ENCODE assay signal across 10 cellular contexts in the genomic region with DNA sequence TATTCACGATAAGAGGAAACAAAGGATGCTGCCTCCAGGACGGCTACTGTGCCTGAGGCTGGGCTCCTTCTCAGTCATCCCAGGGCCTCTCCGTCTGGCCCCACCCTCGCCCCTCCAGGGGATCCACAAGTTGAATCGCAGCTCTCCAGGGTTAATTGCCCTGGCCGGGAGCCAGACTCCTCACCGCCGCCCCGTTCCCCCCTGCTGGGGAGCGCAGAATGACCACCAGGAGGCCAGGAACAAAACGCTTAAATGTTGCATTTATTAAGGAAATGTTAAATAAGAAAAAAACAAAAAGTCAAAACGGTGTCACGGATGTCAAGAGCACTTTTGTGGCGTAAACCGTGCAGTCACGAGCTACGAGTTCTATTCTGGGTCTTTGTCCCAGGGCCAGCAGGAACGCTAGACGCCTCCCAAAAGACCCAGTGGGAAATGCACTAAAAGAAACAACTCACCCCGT. TPM values are rescaled to one million over a fixed set of nuclear protein-coding genes. Genes with fewer than 3 reads are reported as not detected.
DNase-seq lines count a peak whose midpoint lies in the region; FAIRE-seq and TF ChIP-seq lines count a peak whose summit lies in the region.
"Had no signal": no experiment of that assay in that cellular context is flagged by ENCODE, and none has a peak within 500 bp of the region (broad histone marks: within the 10 kb centered on the region; RNA-seq: fewer than 3 reads in every experiment).

No MANE protein-coding gene starts in this region.

- H3K27ac ChIP-seq in endodermal cell (ENCODE audit: low read depth, low read length): peak overlapping the region; percentile 66

- H3K4me1 ChIP-seq in endodermal cell (ENCODE audit: control insufficient read depth, insufficient read depth, low read length): no peaks in the 10 kb centered on the region

- H3K27ac Mint-ChIP-seq in endodermal cell: peak overlapping the region; percentile 95
- peak overlapping the region; percentile 77 for H3K27ac Mint-ChIP-seq in progenitor cell of endocrine pancreas

- TF ChIP-seq CTCF in GM13977 (IDR thresholded peaks at IDR 0.05; ENCODE audit: extremely low read depth, insufficient read depth, missing control alignments) (no peak), endodermal cell (conservative IDR thresholded peaks at IDR 0.05) (peak; percentile 76), progenitor cell of endocrine pancreas (IDR thresholded peaks at IDR 0.05; ENCODE audit: unreplicated experiment) (peak; percentile 60)

- H3K9ac ChIP-seq in endodermal cell (ENCODE audit: extremely low read depth, low read length, poor library complexity, severe bottlenecking): peak overlapping the region; percentile 83

- H3K36me3 Mint-ChIP-seq in endodermal cell (ENCODE audit: low read depth) (peaks cover 2% of the 10 kb centered on the region), progenitor cell of endocrine pancreas (ENCODE audit: insufficient read depth) (no peaks in the 10 kb centered on the region)

- H3K4me3 Mint-ChIP-seq in endodermal cell: peak overlapping the region; percentile 86
- H3K4me3 Mint-ChIP-seq in progenitor cell of endocrine pancreas (ENCODE audit: low read depth): peak overlapping the region; percentile 82

- H3K9me3 Mint-ChIP-seq in endodermal cell (no peaks in the 10 kb centered on the region), progenitor cell of endocrine pancreas (ENCODE audit: low read depth) (no peaks in the 10 kb centered on the region)

- in situ Hi-C loops in GM13977 (cut with MboI; ENCODE audit: low pct_unique_long_range_greater_than_20kb, low sequenced_read_pairs, unreplicated experiment): no loop called here

- H3K4me1 Mint-ChIP-seq in endodermal cell (peaks cover 51% of the 10 kb centered on the region), progenitor cell of endocrine pancreas (ENCODE audit: low read depth) (peaks cover 20% of the 10 kb centered on the region)

- peak; percentile 6 for DNase-seq in GM13977 (ENCODE audit: low spot score)
- peak; percentile 52 for DNase-seq in NCI-H2081 treated with DMSO at 0.1 percent for 48 hours (lab: John Stamatoyannopoulos, UW)
- DNase-seq in endodermal cell: peak; percentile 89
- DNase-seq in progenitor cell of endocrine pancreas (ENCODE audit: low spot score, unreplicated experiment): no peak
- no peak for DNase-seq in RCC 7860 (ENCODE audit: low spot score)
- DNase-seq in GDM1 (lab: John Stamatoyannopoulos, UW): no peak
- DNase-seq in mesenteric fat pad (ENCODE audit: low spot score): no peak
- DNase-seq in cerebellum (ENCODE audit: low spot score): no peak

- H3K9me3 ChIP-seq in endodermal cell (ENCODE audit: control insufficient read depth, low read length): no peaks in the 10 kb centered on the region

- FAIRE-seq in RCC 7860 (lab: Jason Lieb, UNC): no peak

- peak overlapping the region; percentile 94 for H3K4me3 ChIP-seq in endodermal cell (ENCODE audit: low read length)

- H3K36me3 ChIP-seq in endodermal cell (ENCODE audit: control insufficient read depth, insufficient read depth, low read length): peaks cover 5% of the 10 kb centered on the region

- WGBS in endodermal cell (ENCODE audit: insufficient coverage in 1 of 2, insufficient read length in 1 of 2), 2 experiments: 0 to 1% methylated on average over 14 to 20 of the region's 20 CpGs

- no peaks in the 10 kb centered on the region for H3K27me3 ChIP-seq in endodermal cell (ENCODE audit: control insufficient read depth, insufficient read depth, low read length, poor library complexity, severe bottlenecking)

- H3K27me3 Mint-ChIP-seq in endodermal cell (ENCODE audit: insufficient read depth) (no peaks in the 10 kb centered on the region), progenitor cell of endocrine pancreas (peaks cover 43% of the 10 kb centered on the region)

RNA-seq across cellular contexts. Expression of a gene that starts 1.4 kb away (rescaled TPM):
- 10 to 100 TPM; 33.8 to 34.7 TPM for total RNA-seq in endodermal cell
- polyA plus RNA-seq in endodermal cell (2013, experiment 1 of 2): 24.4 TPM
- polyA plus RNA-seq in endodermal cell (2013, experiment 2 of 2): 25.2 TPM
- 2.4 and 3.1 TPM in 2 replicates for total RNA-seq in progenitor cell of endocrine pancreas
- total RNA-seq in mesenteric fat pad: 0.22 TPM
- total RNA-seq in cerebellum: 7.0 TPM
- total RNA-seq: myocyte had no signal
- polyA plus RNA-seq: aorta had no signal

Comparison
In these comparisons a context has a peak if more than half of its experiments do, and no peak if none do; other contexts are left out.
1. DNase-seq: peak in GM13977 (single experiment), NCI-H2081 treated with DMSO at 0.1 percent for 48 hours (single experiment) and endodermal cell (single experiment); none in progenitor cell of endocrine pancreas (single experiment), RCC 7860 (single experiment), GDM1 (single experiment), mesenteric fat pad (single experiment) and cerebellum (single experiment).